ENCODE assay signal across 1 cellular context in the genomic region with DNA sequence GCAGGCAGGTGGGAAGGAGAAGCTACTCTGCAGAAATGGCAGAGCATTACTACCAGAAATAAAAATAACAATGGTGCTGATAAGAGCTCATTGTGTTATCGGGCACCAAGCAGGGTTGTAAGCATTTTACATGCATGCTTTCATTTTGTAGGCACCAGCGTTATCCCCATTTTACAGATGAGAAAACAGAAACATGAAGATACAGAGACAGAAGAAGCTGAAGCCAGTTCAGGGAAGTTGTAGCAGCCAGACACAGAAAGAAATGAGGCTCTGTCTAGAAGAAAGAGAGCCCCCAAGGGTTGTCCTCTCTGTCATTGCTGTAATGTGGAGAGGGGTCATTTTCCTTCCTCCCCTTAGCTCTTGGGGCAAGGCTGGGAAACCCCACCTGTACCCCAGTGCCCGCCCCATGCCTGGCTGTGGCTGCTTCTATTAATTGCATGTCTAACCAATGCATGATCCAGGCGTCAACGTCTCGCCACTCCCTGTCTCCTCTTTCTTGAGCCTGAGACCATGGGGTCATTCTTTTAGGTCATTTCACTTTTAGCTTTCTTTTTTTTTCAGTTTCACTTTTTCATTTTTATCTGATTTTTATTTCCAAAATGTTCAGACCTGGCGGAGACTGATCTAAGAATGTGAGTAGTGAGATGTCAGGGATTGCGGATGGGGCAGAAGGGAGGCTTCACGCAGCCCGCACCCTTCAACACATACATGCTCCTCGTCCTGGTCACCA.
TF ChIP-seq lines count a peak whose summit lies in the region.

No MANE protein-coding gene starts in this region.

TF ChIP-seq in GM23338, 12 proteins besides CTCF, POLR2A, EP300 and RAD21 (continued from another document):
- TF ChIP-seq, protein P1, sequence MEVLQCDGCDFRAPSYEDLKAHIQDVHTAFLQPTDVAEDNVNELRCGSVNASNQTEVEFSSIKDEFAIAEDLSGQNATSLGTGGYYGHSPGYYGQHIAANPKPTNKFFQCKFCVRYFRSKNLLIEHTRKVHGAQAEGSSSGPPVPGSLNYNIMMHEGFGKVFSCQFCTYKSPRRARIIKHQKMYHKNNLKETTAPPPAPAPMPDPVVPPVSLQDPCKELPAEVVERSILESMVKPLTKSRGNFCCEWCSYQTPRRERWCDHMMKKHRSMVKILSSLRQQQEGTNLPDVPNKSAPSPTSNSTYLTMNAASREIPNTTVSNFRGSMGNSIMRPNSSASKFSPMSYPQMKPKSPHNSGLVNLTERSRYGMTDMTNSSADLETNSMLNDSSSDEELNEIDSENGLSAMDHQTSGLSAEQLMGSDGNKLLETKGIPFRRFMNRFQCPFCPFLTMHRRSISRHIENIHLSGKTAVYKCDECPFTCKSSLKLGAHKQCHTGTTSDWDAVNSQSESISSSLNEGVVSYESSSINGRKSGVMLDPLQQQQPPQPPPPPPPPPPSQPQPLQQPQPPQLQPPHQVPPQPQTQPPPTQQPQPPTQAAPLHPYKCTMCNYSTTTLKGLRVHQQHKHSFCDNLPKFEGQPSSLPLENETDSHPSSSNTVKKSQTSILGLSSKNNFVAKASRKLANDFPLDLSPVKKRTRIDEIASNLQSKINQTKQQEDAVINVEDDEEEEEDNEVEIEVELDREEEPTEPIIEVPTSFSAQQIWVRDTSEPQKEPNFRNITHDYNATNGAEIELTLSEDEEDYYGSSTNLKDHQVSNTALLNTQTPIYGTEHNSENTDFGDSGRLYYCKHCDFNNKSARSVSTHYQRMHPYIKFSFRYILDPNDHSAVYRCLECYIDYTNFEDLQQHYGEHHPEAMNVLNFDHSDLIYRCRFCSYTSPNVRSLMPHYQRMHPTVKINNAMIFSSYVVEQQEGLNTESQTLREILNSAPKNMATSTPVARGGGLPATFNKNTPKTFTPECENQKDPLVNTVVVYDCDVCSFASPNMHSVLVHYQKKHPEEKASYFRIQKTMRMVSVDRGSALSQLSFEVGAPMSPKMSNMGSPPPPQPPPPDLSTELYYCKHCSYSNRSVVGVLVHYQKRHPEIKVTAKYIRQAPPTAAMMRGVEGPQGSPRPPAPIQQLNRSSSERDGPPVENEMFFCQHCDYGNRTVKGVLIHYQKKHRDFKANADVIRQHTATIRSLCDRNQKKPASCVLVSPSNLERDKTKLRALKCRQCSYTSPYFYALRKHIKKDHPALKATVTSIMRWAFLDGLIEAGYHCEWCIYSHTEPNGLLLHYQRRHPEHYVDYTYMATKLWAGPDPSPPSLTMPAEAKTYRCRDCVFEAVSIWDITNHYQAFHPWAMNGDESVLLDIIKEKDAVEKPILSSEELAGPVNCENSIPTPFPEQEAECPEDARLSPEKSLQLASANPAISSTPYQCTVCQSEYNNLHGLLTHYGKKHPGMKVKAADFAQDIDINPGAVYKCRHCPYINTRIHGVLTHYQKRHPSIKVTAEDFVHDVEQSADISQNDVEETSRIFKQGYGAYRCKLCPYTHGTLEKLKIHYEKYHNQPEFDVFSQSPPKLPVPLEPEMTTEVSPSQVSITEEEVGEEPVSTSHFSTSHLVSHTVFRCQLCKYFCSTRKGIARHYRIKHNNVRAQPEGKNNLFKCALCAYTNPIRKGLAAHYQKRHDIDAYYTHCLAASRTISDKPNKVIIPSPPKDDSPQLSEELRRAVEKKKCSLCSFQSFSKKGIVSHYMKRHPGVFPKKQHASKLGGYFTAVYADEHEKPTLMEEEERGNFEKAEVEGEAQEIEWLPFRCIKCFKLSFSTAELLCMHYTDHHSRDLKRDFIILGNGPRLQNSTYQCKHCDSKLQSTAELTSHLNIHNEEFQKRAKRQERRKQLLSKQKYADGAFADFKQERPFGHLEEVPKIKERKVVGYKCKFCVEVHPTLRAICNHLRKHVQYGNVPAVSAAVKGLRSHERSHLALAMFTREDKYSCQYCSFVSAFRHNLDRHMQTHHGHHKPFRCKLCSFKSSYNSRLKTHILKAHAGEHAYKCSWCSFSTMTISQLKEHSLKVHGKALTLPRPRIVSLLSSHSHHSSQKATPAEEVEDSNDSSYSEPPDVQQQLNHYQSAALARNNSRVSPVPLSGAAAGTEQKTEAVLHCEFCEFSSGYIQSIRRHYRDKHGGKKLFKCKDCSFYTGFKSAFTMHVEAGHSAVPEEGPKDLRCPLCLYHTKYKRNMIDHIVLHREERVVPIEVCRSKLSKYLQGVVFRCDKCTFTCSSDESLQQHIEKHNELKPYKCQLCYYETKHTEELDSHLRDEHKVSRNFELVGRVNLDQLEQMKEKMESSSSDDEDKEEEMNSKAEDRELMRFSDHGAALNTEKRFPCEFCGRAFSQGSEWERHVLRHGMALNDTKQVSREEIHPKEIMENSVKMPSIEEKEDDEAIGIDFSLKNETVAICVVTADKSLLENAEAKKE (CRISPR knock-in tag; IDR thresholded peaks at IDR 0.05) = no peak
- TF ChIP-seq NANOG (IDR thresholded peaks at IDR 0.05; ENCODE audit: borderline replicate concordance) (no peak), EZH2 (IDR thresholded peaks at IDR 0.05; ENCODE audit: low read depth, unreplicated experiment) (no peak), CREB1 (CRISPR knock-in tag; IDR thresholded peaks at IDR 0.05; ENCODE audit: low read depth) (no peak)
